Comparison of ENCODE assay signal across 24 cellular contexts in the genomic region with DNA sequence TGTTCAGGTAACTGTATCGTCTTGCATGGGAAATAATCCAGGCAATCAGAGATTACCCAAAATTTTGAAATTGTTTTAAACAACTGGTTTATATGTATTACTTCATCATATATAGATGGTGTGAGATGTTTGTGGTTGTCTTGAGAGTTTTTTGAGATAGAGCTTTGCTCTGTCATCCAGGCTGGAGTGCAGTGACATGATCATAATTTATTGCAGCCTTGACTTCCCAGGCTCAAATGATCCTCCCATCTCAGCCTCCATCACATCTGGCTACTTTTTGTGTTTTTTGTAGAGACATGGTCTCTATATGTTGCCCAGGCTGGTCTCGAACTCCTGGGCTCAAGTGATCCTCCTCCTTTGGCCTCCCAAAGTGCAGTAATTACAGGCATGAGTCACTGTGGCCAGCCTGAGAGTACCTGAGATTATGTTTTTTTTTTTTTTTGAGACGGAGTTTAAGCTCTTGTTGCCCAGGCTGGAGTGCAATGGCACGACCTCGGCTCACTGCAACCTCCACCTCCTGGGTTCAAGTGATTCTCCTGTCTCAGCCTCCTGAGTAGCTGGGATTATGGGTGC. TPM values are rescaled to one million over a fixed set of nuclear protein-coding genes. Genes with fewer than 3 reads are reported as not detected.
DNase-seq lines count a peak whose midpoint lies in the region; ATAC-seq, FAIRE-seq and TF ChIP-seq lines count a peak whose summit lies in the region.
"Had no signal": no experiment of that assay in that cellular context is flagged by ENCODE, and none has a peak within 500 bp of the region (broad histone marks: within the 10 kb centered on the region; RNA-seq: fewer than 3 reads in every experiment).

No MANE protein-coding gene starts in this region.

- intact Hi-C loops in Caco-2 (cut with micrococcal nuclease; ENCODE audit: unreplicated experiment) (no loop called here), PC-3 (cut with micrococcal nuclease) (no loop called here), body of pancreas (cut with DNase I) (no loop called here)

- ATAC-seq in PC-3 (no peak), body of pancreas (no peak), GM21723 (IDR thresholded peaks at IDR 0.05; ENCODE audit: unreplicated experiment) (no peak)
- ATAC-seq: activated CD8-positive, alpha-beta T cell treated with anti-CD3 and anti-CD28 coated beads, Interleukin-2, amount 10 ng/mL, durations not matched to agents 7 days and 5 days had no signal

- DNase-seq in Caco-2: no peak
- DNase-seq in PC-3: peak; percentile 41
- DNase-seq in small intestine: peak; percentile 41
- no peak for DNase-seq in body of pancreas
- no peak for DNase-seq in activated T-cell treated with anti-CD3 and anti-CD28 coated beads, Interleukin-2, amount 50 U/mL, for 1 hour
- no peak for DNase-seq in KBM-7
- DNase-seq: activated CD8-positive, alpha-beta T cell treated with anti-CD3 and anti-CD28 coated beads, Interleukin-2, amount 10 ng/mL, durations not matched to agents 7 days and 5 days; activated naive CD4-positive, alpha-beta T cell treated with anti-CD3 and anti-CD28 coated beads for 36 hours; activated T-cell treated with anti-CD3 and anti-CD28 coated beads, Interleukin-2, amount 50 U/mL, for 24 hours; anterior cingulate cortex; cerebellar nuclear complex; DMS 273 treated with DMSO at 0.1 percent for 48 hours; Kasumi-1; NCI-H1092; NCI-H2029; T-helper 9 cell had no signal

- no peak overlapping the region for H3K4me3 Mint-ChIP-seq in Caco-2 (ENCODE audit: unreplicated experiment)
- H3K4me3 Mint-ChIP-seq: activated CD8-positive, alpha-beta T cell treated with anti-CD3 and anti-CD28 coated beads, Interleukin-2, amount 10 ng/mL, durations not matched to agents 7 days and 5 days; activated naive CD4-positive, alpha-beta T cell treated with anti-CD3 and anti-CD28 coated beads for 36 hours; activated T-cell treated with anti-CD3 and anti-CD28 coated beads, Interleukin-2, amount 50 U/mL, for 24 hours; CD14-positive monocyte had no signal

- peaks cover 23% of the 10 kb centered on the region; the same call in 1 of the 2 replicates for H4K20me1 ChIP-seq in PC-3 (ENCODE audit: low read length)

- TF ChIP-seq POLR2A in body of pancreas (IDR thresholded peaks at IDR 0.05): no peak

- 60 to 72% methylated on average over 5 of the region's 5 CpGs for WGBS in esophagus, 2 donors
- 54 to 70% (median 57%) methylated on average over 5 of the region's 5 CpGs for WGBS in small intestine, 3 donors
- 73 to 87% methylated on average over 5 of the region's 5 CpGs for WGBS in body of pancreas, 2 donors

- peaks cover 6% of the 10 kb centered on the region for H3F3A ChIP-seq in PC-3 (ENCODE audit: low read length, unreplicated experiment)

- H3K36me3 Mint-ChIP-seq in Caco-2 (ENCODE audit: insufficient read depth, unreplicated experiment): peaks cover 30% of the 10 kb centered on the region

- peak overlapping the region; percentile 69 for H3K4me2 ChIP-seq in PC-3 (ENCODE audit: low read length)

- BruUV-seq in Caco-2 (replicated peaks; lab: Mats Ljungman, UMichigan) (TSS peak; percentile 6), PC-3 (replicated peaks; lab: Mats Ljungman, UMichigan) (no TSS peak)

- no peaks in the 10 kb centered on the region for H3K27me3 Mint-ChIP-seq in Caco-2 (ENCODE audit: insufficient read depth, unreplicated experiment)
- H3K27me3 Mint-ChIP-seq: activated T-cell treated with anti-CD3 and anti-CD28 coated beads, Interleukin-2, amount 50 U/mL, for 24 hours had no signal

- H3K27ac ChIP-seq in PC-3 (ENCODE audit: low read length): peak overlapping the region; percentile 60
- peak overlapping the region; percentile 3 to 13 for H3K27ac ChIP-seq in esophagus (ENCODE audit: low read depth in 2 of 2, low read length in 1 of 2)
- no peak overlapping the region for H3K27ac ChIP-seq in small intestine (ENCODE audit: low read depth in 1 of 2, low read length in 1 of 2)
- peak overlapping the region in 1 of 4 donors; percentile 8 for H3K27ac ChIP-seq in body of pancreas

- no peaks in the 10 kb centered on the region for H3K27me3 ChIP-seq in Caco-2 (replicated peaks; ENCODE audit: control insufficient read depth, insufficient read depth, low read length)
- H3K27me3 ChIP-seq in PC-3 (ENCODE audit: low read length): no peaks in the 10 kb centered on the region
- no peaks in the 10 kb centered on the region for H3K27me3 ChIP-seq in esophagus (ENCODE audit: control insufficient read depth in 1 of 2, insufficient read depth in 2 of 2, low read length in 2 of 2)
- no peaks in the 10 kb centered on the region for H3K27me3 ChIP-seq in small intestine (ENCODE audit: control insufficient read depth in 2 of 2, insufficient read depth in 2 of 2, low read length in 2 of 2)
- H3K27me3 ChIP-seq in body of pancreas: no peaks in the 10 kb centered on the region

- H3K36me3 ChIP-seq in Caco-2 (ENCODE audit: control insufficient read depth, insufficient read depth, low read length) (no peaks in the 10 kb centered on the region), PC-3 (ENCODE audit: low read depth, low read length) (no peaks in the 10 kb centered on the region), esophagus (ENCODE audit: control insufficient read depth in 2 of 2, insufficient read depth in 2 of 2, low read length in 1 of 2) (no peaks in the 10 kb centered on the region), small intestine (ENCODE audit: control insufficient read depth in 2 of 2, insufficient read depth in 2 of 2, low read length in 2 of 2) (peaks cover 0 to 2% of the 10 kb centered on the region in 2 donors), body of pancreas (replicated peaks in 1 of 2; ENCODE audit: insufficient read depth in 1 of 2, low read depth in 2 of 2) (no peaks in the 10 kb centered on the region)

- H2AFZ ChIP-seq in PC-3 (ENCODE audit: low read length): no peak overlapping the region

- no peaks in the 10 kb centered on the region for H3K9me3 Mint-ChIP-seq in Caco-2 (ENCODE audit: unreplicated experiment)
- H3K9me3 Mint-ChIP-seq: activated naive CD4-positive, alpha-beta T cell treated with anti-CD3 and anti-CD28 coated beads for 36 hours; activated T-cell treated with anti-CD3 and anti-CD28 coated beads, Interleukin-2, amount 50 U/mL, for 24 hours had no signal

- CTCF ChIA-PET in Caco-2 (lab: Charles Lee): interaction anchor here (0.6 kb wide), 2 partner anchors 280 to 928 kb away, joined by 3 to 5 read pairs; no protein-coding TSS in a partner anchor
- CTCF ChIA-PET in PC-3 (lab: Charles Lee): interaction anchor here (0.7 kb wide), 1 partner anchor 17 kb away, joined by 3 read pairs; no protein-coding TSS in a partner anchor

- no peak overlapping the region for H3K9ac ChIP-seq in PC-3 (ENCODE audit: low read length)

- FAIRE-seq in small intestine (lab: Jason Lieb, UNC): no peak
- FAIRE-seq: G401.6 had no signal

- in situ Hi-C loops in KBM-7 (cut with MboI; ENCODE audit: low pct_unique_long_range_greater_than_20kb, low sequenced_read_pairs): no loop called here

- no peaks in the 10 kb centered on the region for H3K9me3 ChIP-seq in Caco-2
- no peaks in the 10 kb centered on the region for H3K9me3 ChIP-seq in PC-3 (ENCODE audit: low read length)
- H3K9me3 ChIP-seq in esophagus (ENCODE audit: control insufficient read depth in 2 of 2, insufficient read depth in 1 of 2, low read depth in 1 of 2, low read length in 1 of 2): no peaks in the 10 kb centered on the region
- no peaks in the 10 kb centered on the region for H3K9me3 ChIP-seq in small intestine (ENCODE audit: control insufficient read depth, low read depth)
- H3K9me3 ChIP-seq in body of pancreas: no peaks in the 10 kb centered on the region

- peaks cover 100% of the 10 kb centered on the region for H3K79me2 ChIP-seq in PC-3 (ENCODE audit: low read length)

- no peak overlapping the region for H3K27ac Mint-ChIP-seq in Caco-2 (ENCODE audit: unreplicated experiment)
- H3K27ac Mint-ChIP-seq: activated CD8-positive, alpha-beta T cell treated with anti-CD3 and anti-CD28 coated beads, Interleukin-2, amount 10 ng/mL, durations not matched to agents 7 days and 5 days; activated naive CD4-positive, alpha-beta T cell treated with anti-CD3 and anti-CD28 coated beads for 36 hours; activated T-cell treated with anti-CD3 and anti-CD28 coated beads, Interleukin-2, amount 50 U/mL, for 24 hours; CD14-positive monocyte had no signal

- H3K4me1 Mint-ChIP-seq in Caco-2 (ENCODE audit: low read depth, unreplicated experiment): peaks cover 63% of the 10 kb centered on the region

- TF ChIP-seq CTCF in Caco-2 (IDR thresholded peaks at IDR 0.05; ENCODE audit: insufficient read depth in 1 of 2, low read depth in 1 of 2, low read length in 1 of 2, severe bottlenecking in 1 of 2, unreplicated experiment in 1 of 2) (no peak), PC-3 (conservative IDR thresholded peaks at IDR 0.05; ENCODE audit: low read depth, low read length) (no peak), body of pancreas (IDR thresholded peaks at IDR 0.05) (no peak)

- POLR2A ChIA-PET in Caco-2 (lab: Charles Lee) (no interaction called here), PC-3 (lab: Charles Lee; ENCODE audit: unreplicated experiment) (interaction anchor here (0.7 kb wide), 1 partner anchor 20 kb away, joined by 8 read pairs; no protein-coding TSS in a partner anchor)

- H3K4me1 ChIP-seq in Caco-2 (peaks cover 76% of the 10 kb centered on the region), PC-3 (ENCODE audit: insufficient read depth, low read length) (peaks cover 69% of the 10 kb centered on the region), esophagus (ENCODE audit: control insufficient read depth in 2 of 2, insufficient read depth in 2 of 2, low read length in 1 of 2) (peaks cover 2 to 7% of the 10 kb centered on the region in 2 donors), small intestine (ENCODE audit: control insufficient read depth in 2 of 2, insufficient read depth in 1 of 2, low read depth in 1 of 2, low read length in 1 of 2) (peaks cover 18 to 36% of the 10 kb centered on the region in 2 donors), body of pancreas (peaks cover 89% of the 10 kb centered on the region)

- no peaks in the 10 kb centered on the region for H3K9me2 ChIP-seq in PC-3 (replicated peaks; ENCODE audit: low read length)

- H3K4me3 ChIP-seq in Caco-2 (ENCODE audit: low read depth, low read length): no peak overlapping the region
- H3K4me3 ChIP-seq in PC-3 (ENCODE audit: low read length): peak overlapping the region; percentile 49; the same call in 1 of the 2 replicates
- H3K4me3 ChIP-seq in esophagus (ENCODE audit: low read depth in 1 of 2, low read length in 2 of 2): no peak overlapping the region
- no peak overlapping the region for H3K4me3 ChIP-seq in small intestine (ENCODE audit: low read depth in 1 of 2, low read length in 2 of 2)
- H3K4me3 ChIP-seq in body of pancreas: no peak overlapping the region

RNA-seq across cellular contexts. Expression of a gene that starts 11.5 kb away (rescaled TPM):
- 223 and 225 TPM in 2 replicates for total RNA-seq in Caco-2 (2022)
- 117 and 121 TPM in 2 replicates for total RNA-seq in PC-3 (2014; rRNA removed)
- polyA plus RNA-seq in esophagus: 100 to 1,000 TPM in 1 of 2 donors, 10 to 100 TPM in 1; 89.7 to 125 TPM
- polyA plus RNA-seq in small intestine: 100 to 1,000 TPM in 1 of 3 donors, 10 to 100 TPM in 2; 62.2 to 148 (median 89.7) TPM
- total RNA-seq in body of pancreas: 100 to 1,000 TPM; 115 to 178 TPM

RNA-seq across cellular contexts. Expression of a gene that starts 21.5 kb away (rescaled TPM):
- not detected in 2 replicates for total RNA-seq in Caco-2 (2022)
- total RNA-seq in PC-3 (2014; rRNA removed): not detected in 2 replicates
- polyA plus RNA-seq in esophagus: under 1 TPM in 1 of 2 donors, not detected in 1; 0.02 TPM
- not detected for polyA plus RNA-seq in small intestine
- not detected for total RNA-seq in body of pancreas
- total RNA-seq: activated CD8-positive, alpha-beta T cell treated with anti-CD3 and anti-CD28 coated beads, Interleukin-2, amount 10 ng/mL, durations not matched to agents 7 days and 5 days; activated naive CD4-positive, alpha-beta T cell treated with anti-CD3 and anti-CD28 coated beads for 36 hours; HT1080; mucosa of gallbladder; renal cortical epithelial cell; RPMI7951 had no signal

RNA-seq across cellular contexts. Expression of a gene that starts 31.8 kb away (rescaled TPM):
- total RNA-seq in Caco-2 (2022): 174 and 175 TPM in 2 replicates
- total RNA-seq in PC-3 (2014; rRNA removed): 306 and 353 TPM in 2 replicates
- 100 to 1,000 TPM in 1 of 2 donors, 10 to 100 TPM in 1; 87.4 to 115 TPM for polyA plus RNA-seq in esophagus
- 100 to 1,000 TPM in 2 of 3 donors, 10 to 100 TPM in 1; 78.3 to 148 (median 144) TPM for polyA plus RNA-seq in small intestine
- total RNA-seq in body of pancreas: 100 to 1,000 TPM in 1 of 2 donors, 10 to 100 TPM in 1; 86.1 to 157 TPM

Comparison
In these comparisons a context has a peak if more than half of its experiments do, and no peak if none do; other contexts are left out.
1. DNase-seq: peak in PC-3 (single experiment) and small intestine (single experiment); none in Caco-2 (0 of 2), body of pancreas (0 of 4), activated T-cell treated with anti-CD3 and anti-CD28 coated beads, Interleukin-2, amount 50 U/mL, for 1 hour (single experiment) and KBM-7 (single experiment).
2. H3K27ac ChIP-seq: peak in PC-3 (single experiment) and esophagus (2 of 2); none in small intestine (0 of 2).